In genomic region chr6:148146717-148147116, GRCh38 we compare ENCODE assay signal across 10 cellular contexts.
DNase-seq lines count a peak whose midpoint lies in the region; ATAC-seq, FAIRE-seq and TF ChIP-seq lines count a peak whose summit lies in the region.
"Had no signal": no experiment of that assay in that cellular context is flagged by ENCODE, and none has a peak within 500 bp of the region (broad histone marks: within the 10 kb centered on the region; RNA-seq: fewer than 3 reads in every experiment).

No MANE protein-coding gene starts in this region.

- H3K9ac ChIP-seq in HepG2 (ENCODE audit: insufficient read depth, low read depth, low read length) (no peak overlapping the region), endodermal cell (ENCODE audit: extremely low read depth, low read length, poor library complexity, severe bottlenecking) (no peak overlapping the region)

- no peak for TF ChIP-seq POLR2A in HepG2 (IDR thresholded peaks at IDR 0.05; ENCODE audit: insufficient read depth in 1 of 2, low read depth in 2 of 2, low read length in 2 of 2)

- H2AFZ ChIP-seq in HepG2 (ENCODE audit: low read length), result no peak overlapping the region

- H3K4me2 ChIP-seq in HepG2 (ENCODE audit: low read depth, low read length), result no peak overlapping the region

- no peak for FAIRE-seq in HepG2 (lab: Jason Lieb, UNC)

- peaks cover 0 to 9% (median 6%) of the 10 kb centered on the region in 4 donors for H3K4me1 Mint-ChIP-seq in CD4-positive, CD25-positive, alpha-beta regulatory T cell
- H3K4me1 Mint-ChIP-seq in endodermal cell (peaks cover 17% of the 10 kb centered on the region), progenitor cell of endocrine pancreas (ENCODE audit: low read depth) (peaks cover 17% of the 10 kb centered on the region)

- no peaks in the 10 kb centered on the region for H3K9me3 ChIP-seq in CD4-positive, CD25-positive, alpha-beta regulatory T cell (ENCODE audit: control insufficient read depth in 2 of 2, low read length in 2 of 2)
- no peaks in the 10 kb centered on the region; the same call in 1 of the 2 replicates for H3K9me3 ChIP-seq in MG63
- H3K9me3 ChIP-seq in HepG2 (ENCODE audit: low read length), result no peaks in the 10 kb centered on the region
- no peaks in the 10 kb centered on the region for H3K9me3 ChIP-seq in endodermal cell (ENCODE audit: control insufficient read depth, low read length)
- H3K9me3 ChIP-seq: esophagus muscularis mucosa had no signal

- BruUV-seq in HepG2 (replicated peaks; lab: Mats Ljungman, UMichigan), result no TSS peak

- H3K36me3 Mint-ChIP-seq in CD4-positive, CD25-positive, alpha-beta regulatory T cell, result no peaks in the 10 kb centered on the region
- H3K36me3 Mint-ChIP-seq in endodermal cell (ENCODE audit: low read depth) (no peaks in the 10 kb centered on the region), progenitor cell of endocrine pancreas (ENCODE audit: insufficient read depth) (no peaks in the 10 kb centered on the region)

- no peaks in the 10 kb centered on the region for H3K79me2 ChIP-seq in HepG2 (ENCODE audit: insufficient read depth, low read length)

- POLR2A ChIA-PET in HepG2 (lab: Yijun Ruan, JAX), result no interaction called here

- CTCF ChIA-PET in HepG2 (lab: Yijun Ruan, JAX; ENCODE audit: low intra/inter-chr PET ratio, low total read pairs), result no interaction called here

- TF ChIP-seq EP300 in HepG2 (IDR thresholded peaks at IDR 0.05; ENCODE audit: low read depth in 2 of 2, low read length in 2 of 2) (no peak), HepG2 (CRISPR knock-in tag; IDR thresholded peaks at IDR 0.05; ENCODE audit: borderline replicate concordance) (no peak)

- H3K36me3 ChIP-seq in CD4-positive, CD25-positive, alpha-beta regulatory T cell (ENCODE audit: control insufficient read depth, insufficient read depth, low read length), result no peaks in the 10 kb centered on the region
- H3K36me3 ChIP-seq in MG63 (no peaks in the 10 kb centered on the region), HepG2 (replicated peaks in 1 of 2; ENCODE audit: control insufficient read depth in 1 of 2, insufficient read depth in 2 of 2, low read length in 2 of 2) (no peaks in the 10 kb centered on the region), endodermal cell (ENCODE audit: control insufficient read depth, insufficient read depth, low read length) (no peaks in the 10 kb centered on the region)
- H3K36me3 ChIP-seq: esophagus muscularis mucosa had no signal

- intact Hi-C loops in HepG2 (cut with micrococcal nuclease; ENCODE audit: unreplicated experiment), result no loop called here

- no peak for TF ChIP-seq CTCF in HepG2 (CRISPR knock-in tag; IDR thresholded peaks at IDR 0.05)
- TF ChIP-seq CTCF in endodermal cell (conservative IDR thresholded peaks at IDR 0.05), result no peak
- TF ChIP-seq CTCF in progenitor cell of endocrine pancreas (IDR thresholded peaks at IDR 0.05; ENCODE audit: unreplicated experiment), result no peak

- peak overlapping the region in 1 of 4 donors; percentile 51 for H3K4me3 Mint-ChIP-seq in CD4-positive, CD25-positive, alpha-beta regulatory T cell
- H3K4me3 Mint-ChIP-seq in endodermal cell (no peak overlapping the region), progenitor cell of endocrine pancreas (ENCODE audit: low read depth) (no peak overlapping the region)
- H3K4me3 Mint-ChIP-seq: B cell had no signal

- no peak for TF ChIP-seq RAD21 in HepG2 (CRISPR knock-in tag; IDR thresholded peaks at IDR 0.05)

- peaks cover 7% of the 10 kb centered on the region for H3K27me3 Mint-ChIP-seq in CD4-positive, CD25-positive, alpha-beta regulatory T cell
- no peaks in the 10 kb centered on the region for H3K27me3 Mint-ChIP-seq in endodermal cell (ENCODE audit: insufficient read depth)
- H3K27me3 Mint-ChIP-seq in progenitor cell of endocrine pancreas, result no peaks in the 10 kb centered on the region

- H3K27ac ChIP-seq in CD4-positive, CD25-positive, alpha-beta regulatory T cell (ENCODE audit: insufficient read depth, low read length, poor library complexity, severe bottlenecking), result peak overlapping the region; percentile 28
- H3K27ac ChIP-seq in HepG2 (ENCODE audit: extremely low read length, insufficient read depth, low read length) (no peak overlapping the region), endodermal cell (ENCODE audit: low read depth, low read length) (no peak overlapping the region)
- H3K27ac ChIP-seq: esophagus muscularis mucosa had no signal

- no peaks in the 10 kb centered on the region for H3K27me3 ChIP-seq in CD4-positive, CD25-positive, alpha-beta regulatory T cell (ENCODE audit: control insufficient read depth, insufficient read depth, low read length)
- H3K27me3 ChIP-seq in MG63, result no peaks in the 10 kb centered on the region
- H3K27me3 ChIP-seq in HepG2 (ENCODE audit: control insufficient read depth in 1 of 2, insufficient read depth in 2 of 2, low read length in 2 of 2), result no peaks in the 10 kb centered on the region
- H3K27me3 ChIP-seq in endodermal cell (ENCODE audit: control insufficient read depth, insufficient read depth, low read length, poor library complexity, severe bottlenecking), result no peaks in the 10 kb centered on the region
- H3K27me3 ChIP-seq: esophagus muscularis mucosa had no signal

- WGBS in HepG2 (ENCODE audit: low lambda C conversion rate), result 31% methylated on average over 5 of the region's 5 CpGs
- 86 to 88% methylated on average over 5 of the region's 5 CpGs for WGBS in endodermal cell (ENCODE audit: insufficient coverage in 1 of 2, insufficient read length in 1 of 2), 2 experiments

- H3K4me1 ChIP-seq in CD4-positive, CD25-positive, alpha-beta regulatory T cell (ENCODE audit: control insufficient read depth, insufficient read depth, low read length, poor library complexity, severe bottlenecking), result peaks cover 8% of the 10 kb centered on the region
- H3K4me1 ChIP-seq in HepG2 (ENCODE audit: insufficient read depth, low read length) (no peaks in the 10 kb centered on the region), endodermal cell (ENCODE audit: control insufficient read depth, insufficient read depth, low read length) (peaks cover 3% of the 10 kb centered on the region)
- H3K4me1 ChIP-seq: esophagus muscularis mucosa had no signal

- DNase-seq in CD4-positive, CD25-positive, alpha-beta regulatory T cell, result peak in 2 of 3 donors; percentile 9 to 54
- DNase-seq in MG63 (peak; percentile 9), HepG2 (ENCODE audit: low spot score) (no peak), mesenteric fat pad (ENCODE audit: low spot score) (no peak), endodermal cell (no peak), germinal center (ENCODE audit: low spot score) (no peak), progenitor cell of endocrine pancreas (ENCODE audit: low spot score, unreplicated experiment) (no peak)
- DNase-seq in activated T-cell treated with anti-CD3 and anti-CD28 coated beads, Interleukin-2, amount 50 U/mL, for 1 hour, result peak; percentile 33

- H3K9me3 Mint-ChIP-seq in CD4-positive, CD25-positive, alpha-beta regulatory T cell, result peaks cover 0 to 3% (median 0%) of the 10 kb centered on the region in 7 donors
- H3K9me3 Mint-ChIP-seq in endodermal cell, result no peaks in the 10 kb centered on the region
- peaks cover under 1% of the 10 kb centered on the region for H3K9me3 Mint-ChIP-seq in progenitor cell of endocrine pancreas (ENCODE audit: low read depth)

- H4K20me1 ChIP-seq in HepG2 (ENCODE audit: insufficient read depth, low read length), result no peaks in the 10 kb centered on the region

- H3K4me3 ChIP-seq in CD4-positive, CD25-positive, alpha-beta regulatory T cell (ENCODE audit: low read depth, low read length), result no peak overlapping the region
- H3K4me3 ChIP-seq in MG63, result no peak overlapping the region
- no peak overlapping the region for H3K4me3 ChIP-seq in HepG2 (replicated peaks in 1 of 3; ENCODE audit: insufficient read depth in 1 of 3, low read depth in 2 of 3, low read length in 3 of 3)
- no peak overlapping the region for H3K4me3 ChIP-seq in endodermal cell (ENCODE audit: low read length)
- H3K4me3 ChIP-seq: esophagus muscularis mucosa had no signal

- peak; percentile 53 to 68 for ATAC-seq in CD4-positive, CD25-positive, alpha-beta regulatory T cell (ENCODE audit: low read depth in 2 of 2)
- no peak for ATAC-seq in HepG2

- H3K27ac Mint-ChIP-seq in CD4-positive, CD25-positive, alpha-beta regulatory T cell, result peak overlapping the region; percentile 14 to 67 (median 33)
- H3K27ac Mint-ChIP-seq in endodermal cell (no peak overlapping the region), progenitor cell of endocrine pancreas (no peak overlapping the region)
- H3K27ac Mint-ChIP-seq: B cell had no signal

- in situ Hi-C loops in HepG2 (cut with HindIII; ENCODE audit: extremely low pct_ligation_motif_present, low pct_unique_long_range_greater_than_20kb), result no loop called here

TF ChIP-seq in HepG2, 621 proteins besides CTCF, POLR2A, EP300 and RAD21:
- no peak for TF ChIP-seq FOXK1 (CRISPR knock-in tag; IDR thresholded peaks at IDR 0.05; ENCODE audit: borderline replicate concordance, low read depth)
- no peak for TF ChIP-seq MEIS2 (CRISPR knock-in tag; IDR thresholded peaks at IDR 0.05)
- TF ChIP-seq, protein P1, sequence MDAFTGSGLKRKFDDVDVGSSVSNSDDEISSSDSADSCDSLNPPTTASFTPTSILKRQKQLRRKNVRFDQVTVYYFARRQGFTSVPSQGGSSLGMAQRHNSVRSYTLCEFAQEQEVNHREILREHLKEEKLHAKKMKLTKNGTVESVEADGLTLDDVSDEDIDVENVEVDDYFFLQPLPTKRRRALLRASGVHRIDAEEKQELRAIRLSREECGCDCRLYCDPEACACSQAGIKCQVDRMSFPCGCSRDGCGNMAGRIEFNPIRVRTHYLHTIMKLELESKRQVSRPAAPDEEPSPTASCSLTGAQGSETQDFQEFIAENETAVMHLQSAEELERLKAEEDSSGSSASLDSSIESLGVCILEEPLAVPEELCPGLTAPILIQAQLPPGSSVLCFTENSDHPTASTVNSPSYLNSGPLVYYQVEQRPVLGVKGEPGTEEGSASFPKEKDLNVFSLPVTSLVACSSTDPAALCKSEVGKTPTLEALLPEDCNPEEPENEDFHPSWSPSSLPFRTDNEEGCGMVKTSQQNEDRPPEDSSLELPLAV (CRISPR knock-in tag; conservative IDR thresholded peaks at IDR 0.05; ENCODE audit: low read depth), result no peak
- no peak for TF ChIP-seq GABPA (IDR thresholded peaks at IDR 0.05; ENCODE audit: low read depth, low read length)
- TF ChIP-seq GABPA (CRISPR knock-in tag; IDR thresholded peaks at IDR 0.05; ENCODE audit: low read depth), result peak; percentile 55
- no peak for TF ChIP-seq ZNF225 (CRISPR knock-in tag; IDR thresholded peaks at IDR 0.05)
- TF ChIP-seq HCFC1 (IDR thresholded peaks at IDR 0.05; ENCODE audit: low read depth, low read length), result no peak
- no peak for TF ChIP-seq LCORL (IDR thresholded peaks at IDR 0.05)
- no peak for TF ChIP-seq LCORL (CRISPR knock-in tag; IDR thresholded peaks at IDR 0.05)

Comparison
In these comparisons a context has a peak if more than half of its experiments do, and no peak if none do; other contexts are left out.
1. DNase-seq: peak in CD4-positive, CD25-positive, alpha-beta regulatory T cell (2 of 3), MG63 (single experiment) and activated T-cell treated with anti-CD3 and anti-CD28 coated beads, Interleukin-2, amount 50 U/mL, for 1 hour (single experiment); none in HepG2 (single experiment), mesenteric fat pad (single experiment), endodermal cell (single experiment), germinal center (single experiment) and progenitor cell of endocrine pancreas (single experiment).
2. H3K27ac Mint-ChIP-seq: peak in CD4-positive, CD25-positive, alpha-beta regulatory T cell (3 of 3); none in endodermal cell (single experiment) and progenitor cell of endocrine pancreas (single experiment).